Comparison of ENCODE assay signal across 16 cellular contexts in the genomic region with DNA sequence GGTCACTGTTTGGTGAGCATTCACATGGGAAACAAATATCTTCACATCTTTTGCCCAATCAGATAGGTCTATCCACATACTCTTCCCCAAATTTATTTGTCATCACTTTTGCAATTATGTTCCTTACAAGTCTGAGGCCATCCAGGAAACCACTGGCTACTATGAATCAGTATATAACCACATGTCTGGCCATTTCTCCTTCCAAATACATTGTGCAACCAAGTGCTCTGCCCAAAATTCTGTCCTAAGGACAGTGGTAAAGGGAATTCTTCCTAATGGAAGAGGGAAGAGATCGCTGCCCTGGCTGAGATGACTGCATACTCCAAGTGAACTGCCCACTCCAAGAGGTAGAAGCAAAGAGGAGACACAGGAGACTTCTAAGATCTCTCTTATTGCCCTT.
DNase-seq lines count a peak whose midpoint lies in the region; ATAC-seq, FAIRE-seq and TF ChIP-seq lines count a peak whose summit lies in the region.
"Had no signal": no experiment of that assay in that cellular context is flagged by ENCODE, and none has a peak within 500 bp of the region (broad histone marks: within the 10 kb centered on the region; RNA-seq: fewer than 3 reads in every experiment).

No MANE protein-coding gene starts in this region.

- DNase-seq in AG08396 (ENCODE audit: low spot score) (peak; percentile 51), M059J (ENCODE audit: low read depth) (peak; percentile 90), endothelial cell of umbilical vein (ENCODE audit: low read depth, low spot score) (no peak), mesenteric fat pad (ENCODE audit: low spot score) (peak; percentile 43), dorsolateral prefrontal cortex (no peak), suprapubic skin (ENCODE audit: low spot score in 2 of 2) (no peak)
- DNase-seq in naive thymus-derived CD8-positive, alpha-beta T cell, result no peak
- DNase-seq: activated T-cell treated with anti-CD3 and anti-CD28 coated beads, Interleukin-2, amount 50 U/mL, for 24 hours; anterior cingulate cortex; GF-D8; natural killer cell; NCI-H1092; NCI-H526; uterus; WERI-Rb-1 had no signal

- dilution Hi-C loops in endothelial cell of umbilical vein (cut with MboI; ENCODE audit: extremely low pct_ligation_motif_present, low sequenced_read_pairs), result no loop called here

- no peak overlapping the region for H3K4me2 ChIP-seq in endothelial cell of umbilical vein (ENCODE audit: insufficient read depth, low read length)

- H3K79me2 ChIP-seq in endothelial cell of umbilical vein (ENCODE audit: control insufficient read depth, insufficient read depth, low read length), result no peaks in the 10 kb centered on the region

- no peak for ATAC-seq in GM21515 (IDR thresholded peaks at IDR 0.05; ENCODE audit: unreplicated experiment)
- no peak for ATAC-seq in naive thymus-derived CD8-positive, alpha-beta T cell
- ATAC-seq: natural killer cell had no signal

- no peaks in the 10 kb centered on the region for H3K27me3 Mint-ChIP-seq in naive thymus-derived CD8-positive, alpha-beta T cell
- H3K27me3 Mint-ChIP-seq: activated T-cell treated with anti-CD3 and anti-CD28 coated beads, Interleukin-2, amount 50 U/mL, for 24 hours had no signal

- H3K4me3 ChIP-seq in endothelial cell of umbilical vein (replicated peaks in 1 of 3; ENCODE audit: insufficient read depth in 1 of 3, low read depth in 1 of 3, low read length in 3 of 3) (no peak overlapping the region), dorsolateral prefrontal cortex (no peak overlapping the region), suprapubic skin (no peak overlapping the region)
- H3K4me3 ChIP-seq: uterus had no signal

- peaks cover 0 to 9% (median 0%) of the 10 kb centered on the region in 9 donors for H3K9me3 Mint-ChIP-seq in naive thymus-derived CD8-positive, alpha-beta T cell
- H3K9me3 Mint-ChIP-seq: activated T-cell treated with anti-CD3 and anti-CD28 coated beads, Interleukin-2, amount 50 U/mL, for 24 hours; natural killer cell had no signal

- H3K27ac Mint-ChIP-seq in naive thymus-derived CD8-positive, alpha-beta T cell, result peak overlapping the region in 1 of 10 donors; percentile 22
- H3K27ac Mint-ChIP-seq: activated T-cell treated with anti-CD3 and anti-CD28 coated beads, Interleukin-2, amount 50 U/mL, for 24 hours; natural killer cell had no signal

- H3K27me3 ChIP-seq in endothelial cell of umbilical vein (ENCODE audit: control insufficient read depth in 2 of 2, insufficient read depth in 2 of 2, low read length in 2 of 2) (no peaks in the 10 kb centered on the region), dorsolateral prefrontal cortex (no peaks in the 10 kb centered on the region), suprapubic skin (no peaks in the 10 kb centered on the region)
- H3K27me3 ChIP-seq: uterus had no signal

- H3K9ac ChIP-seq in endothelial cell of umbilical vein (replicated peaks; ENCODE audit: extremely low read depth, insufficient read depth, low read length), result no peak overlapping the region

- H3K9me1 ChIP-seq in endothelial cell of umbilical vein (replicated peaks; ENCODE audit: control insufficient read depth, extremely low read depth, insufficient read depth, low read length), result no peaks in the 10 kb centered on the region

- no peaks in the 10 kb centered on the region for H3K36me3 Mint-ChIP-seq in naive thymus-derived CD8-positive, alpha-beta T cell
- H3K36me3 Mint-ChIP-seq: natural killer cell had no signal

- no peaks in the 10 kb centered on the region for H3K9me3 ChIP-seq in endothelial cell of umbilical vein (replicated peaks; ENCODE audit: control insufficient read depth, insufficient read depth, low read length)
- H3K9me3 ChIP-seq in suprapubic skin, result no peaks in the 10 kb centered on the region
- H3K9me3 ChIP-seq: uterus had no signal

- POLR2A ChIA-PET in endothelial cell of umbilical vein (lab: Charles Lee), result no interaction called here
- POLR2A ChIA-PET in naive thymus-derived CD8-positive, alpha-beta T cell (lab: Charles Lee), result no interaction called here

- no peak overlapping the region for H3K4me3 Mint-ChIP-seq in naive thymus-derived CD8-positive, alpha-beta T cell
- H3K4me3 Mint-ChIP-seq: activated T-cell treated with anti-CD3 and anti-CD28 coated beads, Interleukin-2, amount 50 U/mL, for 24 hours; natural killer cell had no signal

- H3K27ac ChIP-seq in endothelial cell of umbilical vein (ENCODE audit: insufficient read depth, low read depth, low read length) (no peak overlapping the region), dorsolateral prefrontal cortex (no peak overlapping the region), suprapubic skin (no peak overlapping the region)
- H3K27ac ChIP-seq: uterus, WERI-Rb-1 had no signal

- FAIRE-seq in endothelial cell of umbilical vein (lab: Jason Lieb, UNC), result no peak

- BruUV-seq in endothelial cell of umbilical vein (replicated peaks; lab: Mats Ljungman, UMichigan), result no TSS peak

- no peaks in the 10 kb centered on the region for H4K20me1 ChIP-seq in endothelial cell of umbilical vein (replicated peaks; ENCODE audit: control insufficient read depth, extremely low read depth, insufficient read depth, low read length)

- peaks cover 26% of the 10 kb centered on the region for H3K4me1 ChIP-seq in endothelial cell of umbilical vein (ENCODE audit: control insufficient read depth, extremely low read depth, insufficient read depth, low read length)
- H3K4me1 ChIP-seq in suprapubic skin, result peaks cover 17% of the 10 kb centered on the region
- H3K4me1 ChIP-seq: uterus had no signal

- intact Hi-C loops in endothelial cell of umbilical vein (cut with micrococcal nuclease), result no loop called here
- intact Hi-C loops in dorsolateral prefrontal cortex (cut with DNase I), result no loop called here

- no peak for TF ChIP-seq CTCF in endothelial cell of umbilical vein (IDR thresholded peaks at IDR 0.05; ENCODE audit: extremely low read depth in 1 of 2, insufficient read depth in 1 of 2, low read depth in 1 of 2, low read length in 2 of 2)
- TF ChIP-seq CTCF in dorsolateral prefrontal cortex (IDR thresholded peaks at IDR 0.05 in 54 of 56, conservative IDR thresholded peaks at IDR 0.05 in 2 of 56; ENCODE audit: low read depth in 1 of 56, partially characterized antibody in 56 of 56), result no peak
- TF ChIP-seq CTCF in suprapubic skin (IDR thresholded peaks at IDR 0.05), result no peak

- H3K36me3 ChIP-seq in endothelial cell of umbilical vein (ENCODE audit: control insufficient read depth in 2 of 2, extremely low read depth in 1 of 2, insufficient read depth in 2 of 2, low read length in 2 of 2) (no peaks in the 10 kb centered on the region), suprapubic skin (no peaks in the 10 kb centered on the region)
- H3K36me3 ChIP-seq: uterus, WERI-Rb-1 had no signal

- CTCF ChIA-PET in endothelial cell of umbilical vein (lab: Charles Lee), result no interaction called here

- no peak for TF ChIP-seq EP300 in suprapubic skin (IDR thresholded peaks at IDR 0.05)

- H3K4me1 Mint-ChIP-seq in naive thymus-derived CD8-positive, alpha-beta T cell, result peaks cover 21 to 28% (median 23%) of the 10 kb centered on the region in 4 donors
- H3K4me1 Mint-ChIP-seq: natural killer cell had no signal

- 71% methylated on average over 1 of the region's 1 CpG for WGBS in suprapubic skin

- no peak overlapping the region for H2AFZ ChIP-seq in endothelial cell of umbilical vein (ENCODE audit: low read depth, low read length)

- TF ChIP-seq POLR2A in endothelial cell of umbilical vein (IDR thresholded peaks at IDR 0.05; ENCODE audit: low read depth, low read length), result no peak
- no peak for TF ChIP-seq POLR2A in suprapubic skin (IDR thresholded peaks at IDR 0.05)

TF ChIP-seq in endothelial cell of umbilical vein, 7 proteins besides CTCF, POLR2A, EP300 and RAD21:
- TF ChIP-seq JUN (IDR thresholded peaks at IDR 0.05; ENCODE audit: borderline replicate concordance, insufficient read depth, insufficient read length, low read depth) (no peak), FOS (IDR thresholded peaks at IDR 0.05; ENCODE audit: borderline replicate concordance, insufficient read depth, low read length) (peak; percentile 11), MYC (IDR thresholded peaks at IDR 0.05; ENCODE audit: low read depth, low read length) (no peak)

Comparison
In these comparisons a context has a peak if more than half of its experiments do, and no peak if none do; other contexts are left out.
1. DNase-seq: peak in AG08396 (single experiment), M059J (single experiment) and mesenteric fat pad (single experiment); none in endothelial cell of umbilical vein (single experiment), dorsolateral prefrontal cortex (0 of 10), naive thymus-derived CD8-positive, alpha-beta T cell (0 of 10) and suprapubic skin (0 of 2).